In the genomic region with DNA sequence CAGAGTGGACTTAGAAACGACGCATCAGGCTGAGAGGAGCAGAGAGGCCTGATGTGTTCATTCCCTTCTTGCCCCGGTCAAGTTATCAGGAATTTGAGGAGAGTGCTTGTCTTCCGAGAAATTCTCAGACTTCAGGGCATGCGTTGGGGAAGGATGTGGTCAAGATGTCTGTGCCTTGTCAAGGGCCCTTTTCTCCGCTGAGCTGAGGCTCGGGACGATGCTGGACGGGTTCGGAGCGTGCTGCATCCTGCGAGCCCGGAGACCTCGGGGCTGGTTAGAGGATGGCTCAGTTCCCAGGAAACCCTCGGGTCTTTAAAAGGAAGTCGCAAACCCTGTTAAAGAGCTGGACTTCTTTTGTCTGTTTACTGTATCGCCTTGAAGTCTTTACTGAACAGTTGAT, we compare ENCODE assay signal across 19 cellular contexts.
"Had no signal": no experiment of that assay in that cellular context is flagged by ENCODE, and none has a peak within 500 bp of the region (broad histone marks: within the 10 kb centered on the region; RNA-seq: fewer than 3 reads in every experiment).

No MANE protein-coding gene starts in this region.

- H3K36me3 ChIP-seq: cardiac muscle cell, prostate gland, suprapubic skin had no signal

- ATAC-seq: left lobe of liver, right cardiac atrium had no signal

- H3K27ac Mint-ChIP-seq: activated naive CD8-positive, alpha-beta T cell treated with anti-CD3 and anti-CD28 coated beads, Interleukin-2, amount 10 ng/mL, durations not matched to agents 7 days and 5 days; endodermal cell; stimulated activated naive CD8-positive, alpha-beta T cell treated with anti-CD3 and anti-CD28 coated beads, Interleukin-15, Interleukin-2, amounts not matched to agents 100 ng/mL and 50 ng/mL, for 24 hours; T-helper 1 cell treated with Interleukin-12 subunit alpha and Interleukin-12 subunit beta and Interleukin-4 antibody, amounts not matched to agents 30 μg/mL and 1 μg/mL, for 36 hours; type B pancreatic cell had no signal

- H3K4me1 Mint-ChIP-seq: endodermal cell had no signal

- H3K27me3 Mint-ChIP-seq: activated naive CD8-positive, alpha-beta T cell treated with anti-CD3 and anti-CD28 coated beads, Interleukin-2, amount 10 ng/mL, durations not matched to agents 7 days and 5 days; type B pancreatic cell had no signal

- H3K9me3 ChIP-seq: prostate gland, suprapubic skin had no signal

- H3K4me1 ChIP-seq: prostate gland, suprapubic skin had no signal

- H3K27ac ChIP-seq: cardiac muscle cell, dorsolateral prefrontal cortex, prostate gland, suprapubic skin, VCaP had no signal

- H3K9me3 Mint-ChIP-seq: endodermal cell; stimulated activated naive CD8-positive, alpha-beta T cell treated with anti-CD3 and anti-CD28 coated beads, Interleukin-15, Interleukin-2, amounts not matched to agents 100 ng/mL and 50 ng/mL, for 24 hours; T-helper 1 cell treated with Interleukin-12 subunit alpha and Interleukin-12 subunit beta and Interleukin-4 antibody, amounts not matched to agents 30 μg/mL and 1 μg/mL, for 36 hours had no signal

- DNase-seq: activated CD4-positive, alpha-beta T cell treated with anti-CD3 and anti-CD28 coated beads for 1 hour; activated naive CD4-positive, alpha-beta T cell treated with Interleukin-2 at 50 U/mL for 16 hours; activated naive CD8-positive, alpha-beta T cell treated with anti-CD3 and anti-CD28 coated beads, Interleukin-2, amount 10 ng/mL, durations not matched to agents 7 days and 5 days; amygdala; dorsolateral prefrontal cortex; endodermal cell; kidney; mammary epithelial cell; midbrain; occipital lobe; right cardiac atrium had no signal

- H3K4me3 Mint-ChIP-seq: activated naive CD8-positive, alpha-beta T cell treated with anti-CD3 and anti-CD28 coated beads, Interleukin-2, amount 10 ng/mL, durations not matched to agents 7 days and 5 days; endodermal cell; stimulated activated naive CD8-positive, alpha-beta T cell treated with anti-CD3 and anti-CD28 coated beads, Interleukin-15, Interleukin-2, amounts not matched to agents 100 ng/mL and 50 ng/mL, for 24 hours; T-helper 1 cell treated with Interleukin-12 subunit alpha and Interleukin-12 subunit beta and Interleukin-4 antibody, amounts not matched to agents 30 μg/mL and 1 μg/mL, for 36 hours; type B pancreatic cell had no signal

- H3K27me3 ChIP-seq: cardiac muscle cell had no signal

- H3K4me3 ChIP-seq: cardiac muscle cell, dorsolateral prefrontal cortex, prostate gland, suprapubic skin had no signal
